1 cellular context compared by ENCODE assay signal in the genomic region with DNA sequence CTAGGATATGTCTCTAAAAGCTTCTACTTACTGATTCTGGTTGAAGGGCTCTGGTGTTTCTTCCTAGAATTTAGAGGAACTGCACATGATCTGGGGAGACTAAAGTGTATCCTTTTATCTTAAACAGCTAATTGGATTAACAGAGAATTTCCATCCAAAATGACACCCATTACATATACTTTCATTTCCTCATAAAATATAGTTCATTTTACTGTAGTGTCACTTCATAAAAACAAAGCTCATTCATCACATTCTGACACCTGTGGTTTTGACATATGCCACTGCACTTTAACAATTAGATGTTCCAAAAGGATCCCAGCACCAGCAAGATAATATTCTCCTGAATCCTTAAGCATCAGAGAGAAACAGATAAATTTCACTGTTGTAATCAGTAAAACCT.
TF ChIP-seq lines count a peak whose summit lies in the region.

No MANE protein-coding gene starts in this region.

TF ChIP-seq in GM12878, 131 proteins besides CTCF, POLR2A, EP300 and RAD21 (continued from another document):
- no peak for TF ChIP-seq ZSCAN29 (IDR thresholded peaks at IDR 0.05)
- TF ChIP-seq, protein P1, sequence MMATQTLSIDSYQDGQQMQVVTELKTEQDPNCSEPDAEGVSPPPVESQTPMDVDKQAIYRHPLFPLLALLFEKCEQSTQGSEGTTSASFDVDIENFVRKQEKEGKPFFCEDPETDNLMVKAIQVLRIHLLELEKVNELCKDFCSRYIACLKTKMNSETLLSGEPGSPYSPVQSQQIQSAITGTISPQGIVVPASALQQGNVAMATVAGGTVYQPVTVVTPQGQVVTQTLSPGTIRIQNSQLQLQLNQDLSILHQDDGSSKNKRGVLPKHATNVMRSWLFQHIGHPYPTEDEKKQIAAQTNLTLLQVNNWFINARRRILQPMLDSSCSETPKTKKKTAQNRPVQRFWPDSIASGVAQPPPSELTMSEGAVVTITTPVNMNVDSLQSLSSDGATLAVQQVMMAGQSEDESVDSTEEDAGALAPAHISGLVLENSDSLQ (IDR thresholded peaks at IDR 0.05): peak; percentile 59; the same call in 1 of the 2 replicates
- TF ChIP-seq, protein P2, sequence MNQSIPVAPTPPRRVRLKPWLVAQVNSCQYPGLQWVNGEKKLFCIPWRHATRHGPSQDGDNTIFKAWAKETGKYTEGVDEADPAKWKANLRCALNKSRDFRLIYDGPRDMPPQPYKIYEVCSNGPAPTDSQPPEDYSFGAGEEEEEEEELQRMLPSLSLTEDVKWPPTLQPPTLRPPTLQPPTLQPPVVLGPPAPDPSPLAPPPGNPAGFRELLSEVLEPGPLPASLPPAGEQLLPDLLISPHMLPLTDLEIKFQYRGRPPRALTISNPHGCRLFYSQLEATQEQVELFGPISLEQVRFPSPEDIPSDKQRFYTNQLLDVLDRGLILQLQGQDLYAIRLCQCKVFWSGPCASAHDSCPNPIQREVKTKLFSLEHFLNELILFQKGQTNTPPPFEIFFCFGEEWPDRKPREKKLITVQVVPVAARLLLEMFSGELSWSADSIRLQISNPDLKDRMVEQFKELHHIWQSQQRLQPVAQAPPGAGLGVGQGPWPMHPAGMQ (IDR thresholded peaks at IDR 0.05; ENCODE audit: borderline replicate concordance): no peak
- TF ChIP-seq ETV6 (conservative IDR thresholded peaks at IDR 0.05 in 1 of 2, IDR thresholded peaks at IDR 0.05 in 1 of 2; ENCODE audit: borderline replicate concordance in 1 of 2, low read depth in 1 of 2): no peak
- no peak for TF ChIP-seq TCF3 (IDR thresholded peaks at IDR 0.05; ENCODE audit: borderline replicate concordance, insufficient read depth, low read depth, low read length)
- no peak for TF ChIP-seq HSF1 (IDR thresholded peaks at IDR 0.05; ENCODE audit: low read depth, low read length)
- TF ChIP-seq SIX5 (IDR thresholded peaks at IDR 0.05; ENCODE audit: low read depth, low read length, severe bottlenecking): no peak
- no peak for TF ChIP-seq CBFB (IDR thresholded peaks at IDR 0.05; ENCODE audit: low read depth)
- TF ChIP-seq SPI1 (IDR thresholded peaks at IDR 0.05; ENCODE audit: borderline replicate concordance, insufficient read depth, low read depth, low read length): no peak
- no peak for TF ChIP-seq RBBP5 (conservative IDR thresholded peaks at IDR 0.05)
- TF ChIP-seq PML (IDR thresholded peaks at IDR 0.05; ENCODE audit: low read length): no peak
- peak; percentile 78 for TF ChIP-seq MTA2 (IDR thresholded peaks at IDR 0.05; ENCODE audit: low read depth)
- no peak for TF ChIP-seq HDGF (IDR thresholded peaks at IDR 0.05)
- TF ChIP-seq, protein P3, sequence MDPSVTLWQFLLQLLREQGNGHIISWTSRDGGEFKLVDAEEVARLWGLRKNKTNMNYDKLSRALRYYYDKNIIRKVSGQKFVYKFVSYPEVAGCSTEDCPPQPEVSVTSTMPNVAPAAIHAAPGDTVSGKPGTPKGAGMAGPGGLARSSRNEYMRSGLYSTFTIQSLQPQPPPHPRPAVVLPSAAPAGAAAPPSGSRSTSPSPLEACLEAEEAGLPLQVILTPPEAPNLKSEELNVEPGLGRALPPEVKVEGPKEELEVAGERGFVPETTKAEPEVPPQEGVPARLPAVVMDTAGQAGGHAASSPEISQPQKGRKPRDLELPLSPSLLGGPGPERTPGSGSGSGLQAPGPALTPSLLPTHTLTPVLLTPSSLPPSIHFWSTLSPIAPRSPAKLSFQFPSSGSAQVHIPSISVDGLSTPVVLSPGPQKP (IDR thresholded peaks at IDR 0.05; ENCODE audit: low read depth, low read length): no peak
- TF ChIP-seq, protein P4, sequence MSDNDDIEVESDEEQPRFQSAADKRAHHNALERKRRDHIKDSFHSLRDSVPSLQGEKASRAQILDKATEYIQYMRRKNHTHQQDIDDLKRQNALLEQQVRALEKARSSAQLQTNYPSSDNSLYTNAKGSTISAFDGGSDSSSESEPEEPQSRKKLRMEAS (IDR thresholded peaks at IDR 0.05; ENCODE audit: low read depth, low read length): no peak
- no peak for TF ChIP-seq JUNB (IDR thresholded peaks at IDR 0.05)
- TF ChIP-seq GABPA (IDR thresholded peaks at IDR 0.05; ENCODE audit: low read depth): no peak
- no peak for TF ChIP-seq ATF2 (IDR thresholded peaks at IDR 0.05; ENCODE audit: low read length)
- TF ChIP-seq, protein P5, sequence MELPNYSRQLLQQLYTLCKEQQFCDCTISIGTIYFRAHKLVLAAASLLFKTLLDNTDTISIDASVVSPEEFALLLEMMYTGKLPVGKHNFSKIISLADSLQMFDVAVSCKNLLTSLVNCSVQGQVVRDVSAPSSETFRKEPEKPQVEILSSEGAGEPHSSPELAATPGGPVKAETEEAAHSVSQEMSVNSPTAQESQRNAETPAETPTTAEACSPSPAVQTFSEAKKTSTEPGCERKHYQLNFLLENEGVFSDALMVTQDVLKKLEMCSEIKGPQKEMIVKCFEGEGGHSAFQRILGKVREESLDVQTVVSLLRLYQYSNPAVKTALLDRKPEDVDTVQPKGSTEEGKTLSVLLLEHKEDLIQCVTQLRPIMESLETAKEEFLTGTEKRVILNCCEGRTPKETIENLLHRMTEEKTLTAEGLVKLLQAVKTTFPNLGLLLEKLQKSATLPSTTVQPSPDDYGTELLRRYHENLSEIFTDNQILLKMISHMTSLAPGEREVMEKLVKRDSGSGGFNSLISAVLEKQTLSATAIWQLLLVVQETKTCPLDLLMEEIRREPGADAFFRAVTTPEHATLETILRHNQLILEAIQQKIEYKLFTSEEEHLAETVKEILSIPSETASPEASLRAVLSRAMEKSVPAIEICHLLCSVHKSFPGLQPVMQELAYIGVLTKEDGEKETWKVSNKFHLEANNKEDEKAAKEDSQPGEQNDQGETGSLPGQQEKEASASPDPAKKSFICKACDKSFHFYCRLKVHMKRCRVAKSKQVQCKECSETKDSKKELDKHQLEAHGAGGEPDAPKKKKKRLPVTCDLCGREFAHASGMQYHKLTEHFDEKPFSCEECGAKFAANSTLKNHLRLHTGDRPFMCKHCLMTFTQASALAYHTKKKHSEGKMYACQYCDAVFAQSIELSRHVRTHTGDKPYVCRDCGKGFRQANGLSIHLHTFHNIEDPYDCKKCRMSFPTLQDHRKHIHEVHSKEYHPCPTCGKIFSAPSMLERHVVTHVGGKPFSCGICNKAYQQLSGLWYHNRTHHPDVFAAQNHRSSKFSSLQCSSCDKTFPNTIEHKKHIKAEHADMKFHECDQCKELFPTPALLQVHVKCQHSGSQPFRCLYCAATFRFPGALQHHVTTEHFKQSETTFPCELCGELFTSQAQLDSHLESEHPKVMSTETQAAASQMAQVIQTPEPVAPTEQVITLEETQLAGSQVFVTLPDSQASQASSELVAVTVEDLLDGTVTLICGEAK (IDR thresholded peaks at IDR 0.05; ENCODE audit: borderline replicate concordance): no peak
- TF ChIP-seq PAX5 (IDR thresholded peaks at IDR 0.05; ENCODE audit: borderline replicate concordance, low read depth, low read length): no peak
- no peak for TF ChIP-seq SUZ12 (IDR thresholded peaks at IDR 0.05; ENCODE audit: unreplicated experiment)
- TF ChIP-seq MYB (IDR thresholded peaks at IDR 0.05; ENCODE audit: borderline replicate concordance, low read depth, low read length): no peak
- peak; percentile 54 for TF ChIP-seq ATF7 (IDR thresholded peaks at IDR 0.05; ENCODE audit: low read depth)
- TF ChIP-seq, protein P6, sequence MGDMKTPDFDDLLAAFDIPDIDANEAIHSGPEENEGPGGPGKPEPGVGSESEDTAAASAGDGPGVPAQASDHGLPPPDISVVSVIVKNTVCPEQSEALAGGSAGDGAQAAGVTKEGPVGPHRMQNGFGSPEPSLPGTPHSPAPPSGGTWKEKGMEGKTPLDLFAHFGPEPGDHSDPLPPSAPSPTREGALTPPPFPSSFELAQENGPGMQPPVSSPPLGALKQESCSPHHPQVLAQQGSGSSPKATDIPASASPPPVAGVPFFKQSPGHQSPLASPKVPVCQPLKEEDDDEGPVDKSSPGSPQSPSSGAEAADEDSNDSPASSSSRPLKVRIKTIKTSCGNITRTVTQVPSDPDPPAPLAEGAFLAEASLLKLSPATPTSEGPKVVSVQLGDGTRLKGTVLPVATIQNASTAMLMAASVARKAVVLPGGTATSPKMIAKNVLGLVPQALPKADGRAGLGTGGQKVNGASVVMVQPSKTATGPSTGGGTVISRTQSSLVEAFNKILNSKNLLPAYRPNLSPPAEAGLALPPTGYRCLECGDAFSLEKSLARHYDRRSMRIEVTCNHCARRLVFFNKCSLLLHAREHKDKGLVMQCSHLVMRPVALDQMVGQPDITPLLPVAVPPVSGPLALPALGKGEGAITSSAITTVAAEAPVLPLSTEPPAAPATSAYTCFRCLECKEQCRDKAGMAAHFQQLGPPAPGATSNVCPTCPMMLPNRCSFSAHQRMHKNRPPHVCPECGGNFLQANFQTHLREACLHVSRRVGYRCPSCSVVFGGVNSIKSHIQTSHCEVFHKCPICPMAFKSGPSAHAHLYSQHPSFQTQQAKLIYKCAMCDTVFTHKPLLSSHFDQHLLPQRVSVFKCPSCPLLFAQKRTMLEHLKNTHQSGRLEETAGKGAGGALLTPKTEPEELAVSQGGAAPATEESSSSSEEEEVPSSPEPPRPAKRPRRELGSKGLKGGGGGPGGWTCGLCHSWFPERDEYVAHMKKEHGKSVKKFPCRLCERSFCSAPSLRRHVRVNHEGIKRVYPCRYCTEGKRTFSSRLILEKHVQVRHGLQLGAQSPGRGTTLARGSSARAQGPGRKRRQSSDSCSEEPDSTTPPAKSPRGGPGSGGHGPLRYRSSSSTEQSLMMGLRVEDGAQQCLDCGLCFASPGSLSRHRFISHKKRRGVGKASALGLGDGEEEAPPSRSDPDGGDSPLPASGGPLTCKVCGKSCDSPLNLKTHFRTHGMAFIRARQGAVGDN (IDR thresholded peaks at IDR 0.05): no peak
- TF ChIP-seq STAT1 (conservative IDR thresholded peaks at IDR 0.05): no peak
- TF ChIP-seq IKZF1 (conservative IDR thresholded peaks at IDR 0.05): 0 out of 2 replicates have a peak, but pooled peaks have one; percentile 30
- peak; percentile 17 to 60; a peak in 2 of 4 replicates for TF ChIP-seq IKZF2 (IDR thresholded peaks at IDR 0.05)
- peak; percentile 46; the same call in 1 of the 2 replicates for TF ChIP-seq DPF2 (IDR thresholded peaks at IDR 0.05)
- TF ChIP-seq NFXL1 (IDR thresholded peaks at IDR 0.05; ENCODE audit: borderline replicate concordance): no peak
- TF ChIP-seq ASH2L (IDR thresholded peaks at IDR 0.05; ENCODE audit: borderline replicate concordance, low read depth): no peak
